Comparison of ENCODE assay signal across 1 cellular context in genomic region chr16:53518550-53519416, GRCh38.
TF ChIP-seq lines count a peak whose summit lies in the region.

No MANE protein-coding gene starts in this region.

TF ChIP-seq in K562, 482 proteins besides CTCF, POLR2A, EP300 and RAD21 (continued from another document):
- TF ChIP-seq E2F1 (CRISPR knock-in tag; IDR thresholded peaks at IDR 0.05) (no peak), KLF1 (tag; IDR thresholded peaks at IDR 0.05) (no peak), SP1 (CRISPR knock-in tag; IDR thresholded peaks at IDR 0.05) (no peak), IFI16 (CRISPR knock-in tag; IDR thresholded peaks at IDR 0.05) (no peak), BRCA1 (IDR thresholded peaks at IDR 0.05) (no peak), BRCA1 (CRISPR knock-in tag; IDR thresholded peaks at IDR 0.05) (no peak), TEAD4 (IDR thresholded peaks at IDR 0.05; ENCODE audit: low read length) (peak; percentile 56; the same call in 1 of the 2 replicates), TEAD4 (CRISPR knock-in tag; IDR thresholded peaks at IDR 0.05; ENCODE audit: borderline replicate concordance) (no peak), POLR2B (IDR thresholded peaks at IDR 0.05; ENCODE audit: low read depth, partially characterized antibody) (no peak), CXXC5 (CRISPR knock-in tag; IDR thresholded peaks at IDR 0.05) (0 out of 2 replicates have a peak, but pooled peaks have one; percentile 14), RB1 (IDR thresholded peaks at IDR 0.05; ENCODE audit: low read depth) (no peak), EZH2 (IDR thresholded peaks at IDR 0.05; ENCODE audit: borderline replicate concordance, low read depth, low read length) (no peak), TFAP4 (CRISPR knock-in tag; IDR thresholded peaks at IDR 0.05; ENCODE audit: borderline replicate concordance) (no peak), FOS (IDR thresholded peaks at IDR 0.05; ENCODE audit: extremely low read depth, insufficient read length) (no peak), GABPB1 (CRISPR knock-in tag; IDR thresholded peaks at IDR 0.05) (no peak), RBM17 (IDR thresholded peaks at IDR 0.05; ENCODE audit: borderline replicate concordance, low read depth, low read length) (no peak), ATF1 (CRISPR knock-in tag; IDR thresholded peaks at IDR 0.05) (no peak), ATF1 (tag; IDR thresholded peaks at IDR 0.05) (peak; percentile 61), GABPA (tag; conservative IDR thresholded peaks at IDR 0.05; ENCODE audit: low read depth) (peak; percentile 82), ZKSCAN1 (IDR thresholded peaks at IDR 0.05; ENCODE audit: low read depth, low read length) (no peak), ZNF121 (CRISPR knock-in tag; conservative IDR thresholded peaks at IDR 0.05) (no peak), CHD2 (IDR thresholded peaks at IDR 0.05; ENCODE audit: low read depth, low read length) (no peak), SMAD2 (IDR thresholded peaks at IDR 0.05; ENCODE audit: low read depth, low read length) (no peak), KDM1A (IDR thresholded peaks at IDR 0.05) (peak; percentile 51 to 66; a peak in 3 of 4 replicates), ZC3H4 (CRISPR knock-in tag; IDR thresholded peaks at IDR 0.05; ENCODE audit: borderline replicate concordance) (no peak)
